18 cellular contexts compared by ENCODE assay signal in genomic region chr16:77805403-77805802, GRCh38. TPM values are rescaled to one million over a fixed set of nuclear protein-coding genes. Genes with fewer than 3 reads are reported as not detected.
DNase-seq lines count a peak whose midpoint lies in the region; ATAC-seq and TF ChIP-seq lines count a peak whose summit lies in the region.
"Had no signal": no experiment of that assay in that cellular context is flagged by ENCODE, and none has a peak within 500 bp of the region (broad histone marks: within the 10 kb centered on the region; RNA-seq: fewer than 3 reads in every experiment).

No MANE protein-coding gene starts in this region.

- TF ChIP-seq CTCF in coronary artery (IDR thresholded peaks at IDR 0.05) (no peak), prostate gland (IDR thresholded peaks at IDR 0.05) (no peak)

- 29% methylated on average over 10 of the region's 10 CpGs for WGBS in prostate gland

- no peak overlapping the region for H3K27ac ChIP-seq in coronary artery
- H3K27ac ChIP-seq in prostate gland: no peak overlapping the region
- H3K27ac ChIP-seq: BLaER1, HL-60 had no signal

- ATAC-seq in HG02852 (IDR thresholded peaks at IDR 0.05; ENCODE audit: unreplicated experiment): no peak
- no peak for ATAC-seq in GM18519 (IDR thresholded peaks at IDR 0.05; ENCODE audit: low FRiP score, unreplicated experiment)
- ATAC-seq: GM12878, HCT116 had no signal

- H3K4me3 ChIP-seq in coronary artery (peak overlapping the region; percentile 21), prostate gland (no peak overlapping the region)
- H3K4me3 ChIP-seq: BLaER1, GM12878 had no signal

- H3K9me3 ChIP-seq in prostate gland: no peaks in the 10 kb centered on the region

- no peaks in the 10 kb centered on the region for H3K36me3 ChIP-seq in prostate gland
- H3K36me3 ChIP-seq: BLaER1 had no signal

- no peaks in the 10 kb centered on the region for H3K4me1 ChIP-seq in prostate gland (replicated peaks)

- intact Hi-C loops in prostate gland (cut with DNase I): no loop called here

- H3K27me3 ChIP-seq in prostate gland (replicated peaks; ENCODE audit: insufficient read depth): no peaks in the 10 kb centered on the region
- H3K27me3 ChIP-seq: BLaER1 had no signal

- TF ChIP-seq POLR2A in prostate gland (IDR thresholded peaks at IDR 0.05): no peak

- DNase-seq in DMS153 (lab: John Stamatoyannopoulos, UW) (peak; percentile 37), DMS153 treated with DMSO at 0.1 percent for 48 hours (lab: John Stamatoyannopoulos, UW; ENCODE audit: unreplicated experiment) (no peak), NCI-H1092 treated with DMSO at 0.1 percent for 48 hours (lab: John Stamatoyannopoulos, UW) (peak; percentile 73), coronary artery (ENCODE audit: low spot score) (no peak), prostate gland (ENCODE audit: low spot score) (peak; percentile 36), iPS-NIHi11 (ENCODE audit: low spot score) (no peak)
- DNase-seq: 8988T; CD8-positive, alpha-beta memory T cell; KBM-7; NCI-H1105; NCI-H187 treated with DMSO at 0.1 percent for 48 hours; NCI-H510A treated with DMSO at 0.1 percent for 48 hours had no signal

RNA-seq across cellular contexts. Expression of gene VAT1L, which starts 17.0 kb away (rescaled TPM):
- total RNA-seq in prostate gland: 1 to 10 TPM in 1 of 2 donors, under 1 TPM in 1; 0.05 to 4.4 TPM
- total RNA-seq: CD8-positive, alpha-beta memory T cell had no signal

Comparison
In these comparisons a context has a peak if more than half of its experiments do, and no peak if none do; other contexts are left out.
1. DNase-seq: peak in DMS153 (single experiment), NCI-H1092 treated with DMSO at 0.1 percent for 48 hours (single experiment) and prostate gland (single experiment); none in DMS153 treated with DMSO at 0.1 percent for 48 hours (single experiment), coronary artery (single experiment) and iPS-NIHi11 (single experiment).